Comparison of ENCODE assay signal across 7 cellular contexts in the genomic region with DNA sequence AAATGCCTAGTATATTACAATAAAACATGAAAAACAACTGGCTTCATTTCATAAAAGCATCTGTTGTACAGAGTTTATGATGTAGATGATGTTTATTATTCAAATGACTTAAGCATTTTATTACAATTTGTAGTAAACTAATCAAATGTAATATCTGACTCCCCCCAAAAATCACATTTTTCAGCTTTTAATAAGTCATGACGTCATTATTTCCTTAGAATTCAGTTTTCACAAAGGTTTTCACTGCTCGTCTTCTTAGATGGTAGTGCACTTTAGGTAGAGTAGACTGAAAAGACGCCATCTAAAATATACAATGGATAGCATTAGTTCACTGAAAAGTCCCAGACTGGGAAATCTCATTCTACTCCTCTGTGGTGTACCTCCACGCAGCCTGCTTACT.
"Had no signal": no experiment of that assay in that cellular context is flagged by ENCODE, and none has a peak within 500 bp of the region (broad histone marks: within the 10 kb centered on the region; RNA-seq: fewer than 3 reads in every experiment).

No MANE protein-coding gene starts in this region.

- H3K9ac ChIP-seq: GM23248 had no signal

- H3K4me3 ChIP-seq: GM23248, HAP-1 had no signal

- H3K36me3 ChIP-seq: HAP-1 had no signal

- H2AFZ ChIP-seq: GM23248 had no signal

- H3K27ac ChIP-seq: GM23248 had no signal

- ATAC-seq: HCT116 had no signal

- H3K9me3 ChIP-seq: HAP-1 had no signal

- FAIRE-seq: HTR-8/SVneo had no signal

- DNase-seq: GM23248, GOT3, H7, KG1 had no signal
